ENCODE assay signal across 15 cellular contexts in genomic region chr17:41989702-41990419, GRCh38.
"Had no signal": no experiment of that assay in that cellular context is flagged by ENCODE, and none has a peak within 500 bp of the region (broad histone marks: within the 10 kb centered on the region; RNA-seq: fewer than 3 reads in every experiment).

No MANE protein-coding gene starts in this region.

- DNase-seq: activated CD4-positive, alpha-beta memory T cell treated with anti-CD3 and anti-CD28 coated beads, Interleukin-2, amount 10 ng/mL, durations not matched to agents 7 days and 5 days; activated CD8-positive, alpha-beta memory T cell treated with anti-CD3 and anti-CD28 coated beads, Interleukin-2, amount 50 U/mL, for 48 hours; amniotic stem cell; brain microvascular endothelial cell; cerebellar nuclear complex; mesendoderm; sigmoid colon; stimulated activated CD4-positive, alpha-beta T cell treated with anti-CD3 and anti-CD28 coated beads, Interleukin-4, amount 100 ng/mL, for 1 hour; stimulated activated CD8-positive, alpha-beta memory T cell treated with anti-CD3 and anti-CD28 coated beads, Interleukin-4, amount 100 ng/mL, for 48 hours; stimulated activated naive CD8-positive, alpha-beta T cell treated with anti-CD3 and anti-CD28 coated beads, Interleukin-15, Interleukin-2, amounts not matched to agents 100 U/mL and 50 U/mL, for 24 hours; T-helper 9 cell; uterus had no signal

- H3K9me3 ChIP-seq: esophagus muscularis mucosa, left lung, sigmoid colon, thoracic aorta, uterus had no signal

- H3K36me3 ChIP-seq: uterus had no signal

- H3K27me3 ChIP-seq: brain microvascular endothelial cell, esophagus muscularis mucosa, left lung, sigmoid colon, uterus had no signal

- H3K4me1 ChIP-seq: sigmoid colon, uterus had no signal

- ATAC-seq: left lung; stimulated activated naive CD8-positive, alpha-beta T cell treated with anti-CD3 and anti-CD28 coated beads, Interleukin-15, Interleukin-2, amounts not matched to agents 100 U/mL and 50 U/mL, for 24 hours had no signal

- H3K27ac ChIP-seq: brain microvascular endothelial cell, esophagus muscularis mucosa, left lung, sigmoid colon, thoracic aorta, uterus had no signal

- H3K4me3 ChIP-seq: esophagus muscularis mucosa, left lung, sigmoid colon, thoracic aorta, uterus had no signal
